ENCODE assay signal across 1 cellular context in genomic region chr19:35879770-35880317, GRCh38.
TF ChIP-seq lines count a peak whose summit lies in the region.

No MANE protein-coding gene starts in this region.

TF ChIP-seq in K562, 482 proteins besides CTCF, POLR2A, EP300 and RAD21 (continued from another document):
- TF ChIP-seq E4F1 (CRISPR knock-in tag; IDR thresholded peaks at IDR 0.05; ENCODE audit: borderline replicate concordance) (no peak), ZFP1 (CRISPR knock-in tag; IDR thresholded peaks at IDR 0.05) (no peak), RUNX1 (IDR thresholded peaks at IDR 0.05; ENCODE audit: low read depth) (no peak), NUFIP1 (IDR thresholded peaks at IDR 0.05; ENCODE audit: partially characterized antibody) (no peak), ZHX1 (conservative IDR thresholded peaks at IDR 0.05; ENCODE audit: low read length) (no peak), ETV6 (IDR thresholded peaks at IDR 0.05; ENCODE audit: borderline replicate concordance in 1 of 2, low read depth in 2 of 2, low read length in 1 of 2) (no peak), ETV6 (CRISPR knock-in tag; IDR thresholded peaks at IDR 0.05; ENCODE audit: borderline replicate concordance) (no peak; the same call in 1 of the 2 replicates), IRF9 (tag; IDR thresholded peaks at IDR 0.05) (no peak), HNRNPH1 (optimal IDR thresholded peaks at IDR 0.05; ENCODE audit: low read depth, low read length) (no peak), U2AF1 (optimal IDR thresholded peaks at IDR 0.05; ENCODE audit: low read depth, low read length) (no peak), ZNF511 (CRISPR knock-in tag; IDR thresholded peaks at IDR 0.05) (peak; percentile 98), GATAD2A (IDR thresholded peaks at IDR 0.05) (no peak), MTF1 (CRISPR knock-in tag; IDR thresholded peaks at IDR 0.05; ENCODE audit: borderline replicate concordance) (no peak), NFXL1 (CRISPR knock-in tag; IDR thresholded peaks at IDR 0.05) (no peak), ZNF134 (CRISPR knock-in tag; conservative IDR thresholded peaks at IDR 0.05) (no peak), RFX1 (IDR thresholded peaks at IDR 0.05) (no peak), POLR2G (IDR thresholded peaks at IDR 0.05; ENCODE audit: low read depth, low read length) (no peak), YBX1 (IDR thresholded peaks at IDR 0.05) (no peak), E2F3 (CRISPR knock-in tag; IDR thresholded peaks at IDR 0.05) (no peak), FOXJ3 (CRISPR knock-in tag; IDR thresholded peaks at IDR 0.05) (no peak), GATAD2B (IDR thresholded peaks at IDR 0.05; ENCODE audit: borderline replicate concordance) (no peak), ELK1 (CRISPR knock-in tag; IDR thresholded peaks at IDR 0.05) (no peak), ZFP91 (CRISPR knock-in tag; IDR thresholded peaks at IDR 0.05) (peak; percentile 92), HDAC8 (tag; IDR thresholded peaks at IDR 0.05) (0 out of 2 replicates have a peak, but pooled peaks have one; percentile 70), TARDBP (IDR thresholded peaks at IDR 0.05) (no peak), KLF6 (CRISPR knock-in tag; IDR thresholded peaks at IDR 0.05; ENCODE audit: borderline replicate concordance) (0 out of 2 replicates have a peak, but pooled peaks have one; percentile 32), GABPB1 (CRISPR knock-in tag; IDR thresholded peaks at IDR 0.05) (peak; percentile 83), ARID3B (CRISPR knock-in tag; IDR thresholded peaks at IDR 0.05; ENCODE audit: borderline replicate concordance) (no peak), NR2C2 (CRISPR knock-in tag; IDR thresholded peaks at IDR 0.05) (0 out of 2 replicates have a peak, but pooled peaks have one; percentile 19), NR2C2 (tag; IDR thresholded peaks at IDR 0.05) (no peak), SIRT6 (IDR thresholded peaks at IDR 0.05; ENCODE audit: low read depth, low read length) (no peak), MECOM (CRISPR knock-in tag; IDR thresholded peaks at IDR 0.05) (no peak), PRMT5 (CRISPR knock-in tag; IDR thresholded peaks at IDR 0.05) (peak; percentile 90), MNT (conservative IDR thresholded peaks at IDR 0.05) (peak; percentile 90 to 96)
- TF ChIP-seq, protein P1, sequence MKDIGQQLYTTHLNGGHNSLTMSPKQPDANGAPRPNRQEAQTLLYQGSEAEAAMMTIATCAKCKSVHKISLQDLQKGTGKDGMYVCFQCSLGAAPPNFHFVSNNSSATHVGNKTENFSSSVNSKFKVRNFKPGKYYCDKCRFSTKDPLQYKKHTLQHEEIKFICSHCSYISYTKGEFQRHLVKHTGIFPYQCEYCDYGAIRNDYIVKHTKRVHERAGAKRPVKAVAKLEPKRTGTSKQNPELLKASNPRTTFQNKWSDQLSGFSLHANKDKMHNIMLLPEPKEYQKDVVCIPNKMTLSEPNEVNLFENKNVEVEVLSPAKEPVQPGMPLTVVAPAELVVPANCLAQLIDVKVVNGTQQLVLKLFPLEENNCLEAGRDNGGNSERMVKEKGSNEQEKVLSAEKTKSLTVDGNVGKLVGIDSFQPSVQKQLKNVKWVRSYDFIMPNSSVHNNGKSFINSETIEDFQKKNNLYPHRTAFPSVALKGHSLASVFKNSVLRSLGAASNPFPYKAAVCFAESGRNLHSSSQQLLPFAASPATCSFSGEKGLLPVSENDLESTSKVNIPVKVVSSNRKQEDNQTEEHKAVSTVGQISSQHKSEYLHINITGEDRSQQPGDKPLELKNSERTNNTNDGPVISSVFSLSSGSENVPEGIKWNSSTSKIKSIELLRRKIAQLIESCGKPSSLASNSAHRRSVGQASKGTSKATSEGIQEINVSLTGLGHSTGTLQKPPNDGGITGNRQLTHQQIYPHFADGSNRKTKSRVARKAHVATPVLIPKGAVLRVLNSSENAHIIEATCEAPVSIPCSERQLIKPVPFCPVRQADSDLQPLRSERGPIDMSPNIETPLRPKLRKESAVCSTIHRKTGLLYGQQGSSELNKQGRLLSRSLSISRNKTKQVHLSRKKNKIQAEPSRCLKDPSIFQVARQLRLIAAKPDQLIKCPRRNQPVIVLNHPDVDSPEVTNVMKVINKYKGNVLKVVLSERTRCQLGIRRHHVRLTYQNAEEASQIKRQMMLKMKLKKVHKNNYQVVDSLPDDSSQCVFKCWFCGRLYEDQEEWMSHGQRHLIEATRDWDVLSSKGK (CRISPR knock-in tag; IDR thresholded peaks at IDR 0.05), result no peak
- TF ChIP-seq, protein P2, sequence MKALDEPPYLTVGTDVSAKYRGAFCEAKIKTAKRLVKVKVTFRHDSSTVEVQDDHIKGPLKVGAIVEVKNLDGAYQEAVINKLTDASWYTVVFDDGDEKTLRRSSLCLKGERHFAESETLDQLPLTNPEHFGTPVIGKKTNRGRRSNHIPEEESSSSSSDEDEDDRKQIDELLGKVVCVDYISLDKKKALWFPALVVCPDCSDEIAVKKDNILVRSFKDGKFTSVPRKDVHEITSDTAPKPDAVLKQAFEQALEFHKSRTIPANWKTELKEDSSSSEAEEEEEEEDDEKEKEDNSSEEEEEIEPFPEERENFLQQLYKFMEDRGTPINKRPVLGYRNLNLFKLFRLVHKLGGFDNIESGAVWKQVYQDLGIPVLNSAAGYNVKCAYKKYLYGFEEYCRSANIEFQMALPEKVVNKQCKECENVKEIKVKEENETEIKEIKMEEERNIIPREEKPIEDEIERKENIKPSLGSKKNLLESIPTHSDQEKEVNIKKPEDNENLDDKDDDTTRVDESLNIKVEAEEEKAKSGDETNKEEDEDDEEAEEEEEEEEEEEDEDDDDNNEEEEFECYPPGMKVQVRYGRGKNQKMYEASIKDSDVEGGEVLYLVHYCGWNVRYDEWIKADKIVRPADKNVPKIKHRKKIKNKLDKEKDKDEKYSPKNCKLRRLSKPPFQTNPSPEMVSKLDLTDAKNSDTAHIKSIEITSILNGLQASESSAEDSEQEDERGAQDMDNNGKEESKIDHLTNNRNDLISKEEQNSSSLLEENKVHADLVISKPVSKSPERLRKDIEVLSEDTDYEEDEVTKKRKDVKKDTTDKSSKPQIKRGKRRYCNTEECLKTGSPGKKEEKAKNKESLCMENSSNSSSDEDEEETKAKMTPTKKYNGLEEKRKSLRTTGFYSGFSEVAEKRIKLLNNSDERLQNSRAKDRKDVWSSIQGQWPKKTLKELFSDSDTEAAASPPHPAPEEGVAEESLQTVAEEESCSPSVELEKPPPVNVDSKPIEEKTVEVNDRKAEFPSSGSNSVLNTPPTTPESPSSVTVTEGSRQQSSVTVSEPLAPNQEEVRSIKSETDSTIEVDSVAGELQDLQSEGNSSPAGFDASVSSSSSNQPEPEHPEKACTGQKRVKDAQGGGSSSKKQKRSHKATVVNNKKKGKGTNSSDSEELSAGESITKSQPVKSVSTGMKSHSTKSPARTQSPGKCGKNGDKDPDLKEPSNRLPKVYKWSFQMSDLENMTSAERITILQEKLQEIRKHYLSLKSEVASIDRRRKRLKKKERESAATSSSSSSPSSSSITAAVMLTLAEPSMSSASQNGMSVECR (CRISPR knock-in tag; IDR thresholded peaks at IDR 0.05), result peak; percentile 99
- TF ChIP-seq, protein P3, sequence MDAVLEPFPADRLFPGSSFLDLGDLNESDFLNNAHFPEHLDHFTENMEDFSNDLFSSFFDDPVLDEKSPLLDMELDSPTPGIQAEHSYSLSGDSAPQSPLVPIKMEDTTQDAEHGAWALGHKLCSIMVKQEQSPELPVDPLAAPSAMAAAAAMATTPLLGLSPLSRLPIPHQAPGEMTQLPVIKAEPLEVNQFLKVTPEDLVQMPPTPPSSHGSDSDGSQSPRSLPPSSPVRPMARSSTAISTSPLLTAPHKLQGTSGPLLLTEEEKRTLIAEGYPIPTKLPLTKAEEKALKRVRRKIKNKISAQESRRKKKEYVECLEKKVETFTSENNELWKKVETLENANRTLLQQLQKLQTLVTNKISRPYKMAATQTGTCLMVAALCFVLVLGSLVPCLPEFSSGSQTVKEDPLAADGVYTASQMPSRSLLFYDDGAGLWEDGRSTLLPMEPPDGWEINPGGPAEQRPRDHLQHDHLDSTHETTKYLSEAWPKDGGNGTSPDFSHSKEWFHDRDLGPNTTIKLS (IDR thresholded peaks at IDR 0.05; ENCODE audit: borderline replicate concordance, low read depth), result no peak
